In the genomic region with DNA sequence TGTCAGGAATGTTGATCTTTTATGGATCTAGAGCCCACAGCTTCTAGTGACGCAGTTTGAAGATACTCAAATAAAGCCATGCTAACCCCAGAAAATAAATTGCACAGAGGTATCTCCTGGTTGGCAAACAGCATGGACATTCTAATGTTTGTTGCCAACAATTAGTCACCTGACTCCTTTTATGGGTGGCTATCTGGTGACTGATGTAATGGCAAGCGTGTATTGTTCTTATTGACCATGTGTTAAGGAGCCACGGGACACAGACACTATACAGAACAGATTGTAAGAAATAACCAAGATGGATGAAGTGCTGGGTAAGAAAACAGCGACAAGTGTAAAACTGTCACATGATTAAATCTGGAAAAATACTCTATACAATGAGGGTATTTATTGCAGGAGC, we compare ENCODE assay signal across 21 cellular contexts.
A peak's percentile ranks its signal among the peaks of the same experiment; 100 is the strongest.
DNase-seq lines count a peak whose midpoint lies in the region; ATAC-seq and TF ChIP-seq lines count a peak whose summit lies in the region.
"Had no signal": no experiment of that assay in that cellular context is flagged by ENCODE, and none has a peak within 500 bp of the region (broad histone marks: within the 10 kb centered on the region; RNA-seq: fewer than 3 reads in every experiment).

No MANE protein-coding gene starts in this region.

- no peak overlapping the region for H3K4me3 Mint-ChIP-seq in CD8-positive, alpha-beta T cell
- H3K4me3 Mint-ChIP-seq: B cell; T-helper 1 cell treated with Interleukin-12 subunit alpha and Interleukin-12 subunit beta and Interleukin-4 antibody, amounts not matched to agents 30 μg/mL and 1 μg/mL, for 36 hours had no signal

- H3K4me3 ChIP-seq in fibroblast of mammary gland (ENCODE audit: control insufficient read depth, low read depth, low read length) (no peak overlapping the region), PC-3 (ENCODE audit: low read length) (no peak overlapping the region)
- H3K4me3 ChIP-seq in CD8-positive, alpha-beta T cell (ENCODE audit: low read depth, low read length) = no peak overlapping the region
- H3K4me3 ChIP-seq: lower lobe of right lung, spleen, vagina had no signal

- no peak overlapping the region for H3K27ac Mint-ChIP-seq in CD8-positive, alpha-beta T cell
- H3K27ac Mint-ChIP-seq: B cell; T-helper 1 cell treated with Interleukin-12 subunit alpha and Interleukin-12 subunit beta and Interleukin-4 antibody, amounts not matched to agents 30 μg/mL and 1 μg/mL, for 36 hours had no signal

- intact Hi-C loops in CD8-positive, alpha-beta T cell (cut with DNase I, micrococcal nuclease) = no loop called here
- intact Hi-C loops in PC-3 (cut with micrococcal nuclease) = no loop called here

- no peaks in the 10 kb centered on the region for H3F3A ChIP-seq in PC-3 (ENCODE audit: low read length, unreplicated experiment)

- no peak overlapping the region for H3K9ac ChIP-seq in PC-3 (ENCODE audit: low read length)

- no peaks in the 10 kb centered on the region for H3K36me3 ChIP-seq in CD8-positive, alpha-beta T cell (ENCODE audit: insufficient read depth, low read length)
- no peaks in the 10 kb centered on the region for H3K36me3 ChIP-seq in PC-3 (ENCODE audit: low read depth, low read length)
- H3K36me3 ChIP-seq: lower lobe of right lung, neutrophil, spleen, vagina had no signal

- peak; percentile 5 for DNase-seq in DMS153 treated with DMSO at 0.1 percent for 48 hours (lab: John Stamatoyannopoulos, UW; ENCODE audit: unreplicated experiment)
- peak; percentile 84 for DNase-seq in NCI-H69 (lab: John Stamatoyannopoulos, UW)
- DNase-seq in fibroblast of mammary gland (ENCODE audit: low read depth) = peak; percentile 39
- peak; percentile 30 for DNase-seq in renal cortical epithelial cell (ENCODE audit: low read depth)
- no peak for DNase-seq in CD8-positive, alpha-beta T cell
- DNase-seq in NCI-H2081 (lab: John Stamatoyannopoulos, UW) = no peak
- DNase-seq in PC-3 = no peak
- DNase-seq: activated CD4-positive, alpha-beta T cell treated with anti-CD3 and anti-CD28 coated beads for 1 hour; activated CD8-positive, alpha-beta memory T cell treated with anti-CD3 and anti-CD28 coated beads, Interleukin-2, amount 50 U/mL, for 48 hours; activated naive CD4-positive, alpha-beta T cell treated with Interleukin-2 at 50 U/mL for 16 hours; lower lobe of right lung; NCI-H774; RPMI8226; spleen; stimulated activated naive CD8-positive, alpha-beta T cell treated with anti-CD3 and anti-CD28 coated beads, Interleukin-15, Interleukin-2, amounts not matched to agents 100 U/mL and 50 U/mL, for 24 hours had no signal

- no peak overlapping the region for H3K27ac ChIP-seq in CD8-positive, alpha-beta T cell (ENCODE audit: low read depth, low read length)
- no peak overlapping the region for H3K27ac ChIP-seq in PC-3 (ENCODE audit: low read length)
- H3K27ac ChIP-seq: HL-60, lower lobe of right lung, neutrophil, spleen, vagina had no signal

- CTCF ChIA-PET in CD8-positive, alpha-beta T cell (lab: Charles Lee) = no interaction called here
- CTCF ChIA-PET in PC-3 (lab: Charles Lee) = no interaction called here

- no peaks in the 10 kb centered on the region for H3K9me3 ChIP-seq in CD8-positive, alpha-beta T cell (ENCODE audit: low read length)
- no peaks in the 10 kb centered on the region for H3K9me3 ChIP-seq in PC-3 (ENCODE audit: low read length)
- H3K9me3 ChIP-seq: lower lobe of right lung, neutrophil, spleen, vagina had no signal

- no peaks in the 10 kb centered on the region for H3K27me3 ChIP-seq in CD8-positive, alpha-beta T cell (ENCODE audit: insufficient read depth, low read length)
- peaks cover 11% of the 10 kb centered on the region for H3K27me3 ChIP-seq in PC-3 (ENCODE audit: low read length)
- H3K27me3 ChIP-seq: neutrophil, spleen, vagina had no signal

- H4K20me1 ChIP-seq in PC-3 (ENCODE audit: low read length) = no peaks in the 10 kb centered on the region

- no peaks in the 10 kb centered on the region for H3K36me3 Mint-ChIP-seq in CD8-positive, alpha-beta T cell

- H3K27me3 Mint-ChIP-seq in CD8-positive, alpha-beta T cell (ENCODE audit: low read depth) = no peaks in the 10 kb centered on the region
- H3K27me3 Mint-ChIP-seq: B cell had no signal

- TF ChIP-seq CTCF in fibroblast of mammary gland (conservative IDR thresholded peaks at IDR 0.05; ENCODE audit: control insufficient read depth, insufficient read depth, low read depth, low read length) (no peak), PC-3 (conservative IDR thresholded peaks at IDR 0.05; ENCODE audit: low read depth, low read length) (no peak)
- no peak for TF ChIP-seq CTCF in CD8-positive, alpha-beta T cell (IDR thresholded peaks at IDR 0.05)

- no peak overlapping the region for H2AFZ ChIP-seq in PC-3 (ENCODE audit: low read length)

- H3K9me3 Mint-ChIP-seq in CD8-positive, alpha-beta T cell = no peaks in the 10 kb centered on the region

- H3K4me1 Mint-ChIP-seq in CD8-positive, alpha-beta T cell (ENCODE audit: low read depth) = no peaks in the 10 kb centered on the region
- H3K4me1 Mint-ChIP-seq: B cell had no signal

- H3K9me2 ChIP-seq in PC-3 (replicated peaks; ENCODE audit: low read length) = no peaks in the 10 kb centered on the region

- POLR2A ChIA-PET in CD8-positive, alpha-beta T cell (lab: Charles Lee) = no interaction called here
- POLR2A ChIA-PET in PC-3 (lab: Charles Lee; ENCODE audit: unreplicated experiment) = no interaction called here

- H3K79me2 ChIP-seq in PC-3 (ENCODE audit: low read length) = no peaks in the 10 kb centered on the region

- H3K4me1 ChIP-seq in CD8-positive, alpha-beta T cell (ENCODE audit: insufficient read depth, low read length) = no peaks in the 10 kb centered on the region
- no peaks in the 10 kb centered on the region for H3K4me1 ChIP-seq in PC-3 (ENCODE audit: insufficient read depth, low read length)
- H3K4me1 ChIP-seq: lower lobe of right lung, spleen, vagina had no signal

- no peak overlapping the region for H3K4me2 ChIP-seq in PC-3 (ENCODE audit: low read length)

- no peak for ATAC-seq in CD8-positive, alpha-beta T cell
- ATAC-seq in PC-3 = no peak
- no peak for ATAC-seq in HG02798 (IDR thresholded peaks at IDR 0.05; ENCODE audit: poor library complexity, unreplicated experiment)
- ATAC-seq: stimulated activated naive CD8-positive, alpha-beta T cell treated with anti-CD3 and anti-CD28 coated beads, Interleukin-15, Interleukin-2, amounts not matched to agents 100 U/mL and 50 U/mL, for 24 hours had no signal

- BruUV-seq in PC-3 (replicated peaks; lab: Mats Ljungman, UMichigan) = no TSS peak

Comparison
In these comparisons a context has a peak if more than half of its experiments do, and no peak if none do; other contexts are left out.
1. DNase-seq: peak in DMS153 treated with DMSO at 0.1 percent for 48 hours (single experiment), NCI-H69 (single experiment), fibroblast of mammary gland (single experiment) and renal cortical epithelial cell (single experiment); none in CD8-positive, alpha-beta T cell (0 of 7), NCI-H2081 (0 of 2) and PC-3 (single experiment).